In genomic region chr1:200925821-200926220, GRCh38 we compare ENCODE assay signal across 18 cellular contexts. TPM values are rescaled to one million over a fixed set of nuclear protein-coding genes. Genes with fewer than 3 reads are reported as not detected.
DNase-seq lines count a peak whose midpoint lies in the region; ATAC-seq, FAIRE-seq and TF ChIP-seq lines count a peak whose summit lies in the region.
"Had no signal": no experiment of that assay in that cellular context is flagged by ENCODE, and none has a peak within 500 bp of the region (broad histone marks: within the 10 kb centered on the region; RNA-seq: fewer than 3 reads in every experiment).

No MANE protein-coding gene starts in this region.

- no peaks in the 10 kb centered on the region for H3K9me3 ChIP-seq in tibial nerve
- H3K9me3 ChIP-seq: left lung, Peyer's patch had no signal

- no peaks in the 10 kb centered on the region for H3K36me3 ChIP-seq in tibial nerve
- H3K36me3 ChIP-seq: left lung had no signal

- no peak for TF ChIP-seq POLR2A in tibial nerve (IDR thresholded peaks at IDR 0.05)

- no peaks in the 10 kb centered on the region for H3K4me1 ChIP-seq in tibial nerve
- H3K4me1 ChIP-seq: left lung, Peyer's patch had no signal

- no peak for TF ChIP-seq CTCF in choroid plexus epithelial cell (conservative IDR thresholded peaks at IDR 0.05; ENCODE audit: low read depth, low read length)
- TF ChIP-seq CTCF in tibial nerve (IDR thresholded peaks at IDR 0.05): no peak

- H3K27ac ChIP-seq in tibial nerve: no peak overlapping the region
- H3K27ac ChIP-seq: left lung, Peyer's patch had no signal

- peak; percentile 67 for FAIRE-seq in RCC 7860 (lab: Jason Lieb, UNC)
- FAIRE-seq: GM19239 had no signal

- no peak for ATAC-seq in HG02981 (IDR thresholded peaks at IDR 0.05; ENCODE audit: unreplicated experiment)
- ATAC-seq: left lung, right cardiac atrium had no signal

- WGBS in tibial nerve, 2 donors: 82 to 84% methylated on average over 5 of the region's 5 CpGs

- TF ChIP-seq EP300 in tibial nerve (IDR thresholded peaks at IDR 0.05): no peak

- no peaks in the 10 kb centered on the region for H3K27me3 ChIP-seq in tibial nerve
- H3K27me3 ChIP-seq: left lung, Peyer's patch had no signal

- peak; percentile 15 for DNase-seq in stimulated activated CD4-positive, alpha-beta T cell treated with anti-CD3 and anti-CD28 coated beads, Interleukin-4, amount 100 ng/mL, for 24 hours
- DNase-seq in stimulated activated CD4-positive, alpha-beta T cell treated with anti-CD3 and anti-CD28 coated beads, Interleukin-2, amount 100 ng/mL, for 48 hours: no peak
- DNase-seq in RCC 7860 (ENCODE audit: low spot score) (peak; percentile 62), choroid plexus epithelial cell (ENCODE audit: low read depth) (peak; percentile 39), H4 (ENCODE audit: low spot score) (no peak), tibial nerve (ENCODE audit: low spot score in 2 of 2) (no peak), NCI-H1048 (lab: John Stamatoyannopoulos, UW) (no peak)
- DNase-seq: activated CD8-positive, alpha-beta memory T cell treated with anti-CD3 and anti-CD28 coated beads, Interleukin-2, amount 50 U/mL, for 48 hours; DMS79 treated with DMSO at 0.1 percent for 48 hours; effector CD8-positive, alpha-beta T cell; left lung; MM.1S; right cardiac atrium; stimulated activated naive CD4-positive, alpha-beta T cell treated with Interleukin-2 at 50 U/mL for 16 hours; T1000 had no signal

- no peak overlapping the region for H3K4me3 ChIP-seq in choroid plexus epithelial cell (ENCODE audit: low read depth, low read length)
- H3K4me3 ChIP-seq in tibial nerve: no peak overlapping the region
- H3K4me3 ChIP-seq: left lung, Peyer's patch had no signal

RNA-seq across cellular contexts. Expression of gene INAVA, which starts 31.1 kb away (rescaled TPM):
- total RNA-seq in H4 (2014; rRNA removed; shearing (Covaris generic)): 0.55 and 1.1 TPM in 2 replicates
- not detected for total RNA-seq in tibial nerve
- total RNA-seq: right cardiac atrium had no signal

RNA-seq across cellular contexts. Expression of gene GPR25, which starts 53.0 kb away (rescaled TPM):
- not detected in 2 replicates for total RNA-seq in H4 (2014; rRNA removed; shearing (Covaris generic))
- total RNA-seq in tibial nerve: not detected
- total RNA-seq: Peyer's patch, right cardiac atrium had no signal

Comparison
In these comparisons a context has a peak if more than half of its experiments do, and no peak if none do; other contexts are left out.
1. DNase-seq: peak in stimulated activated CD4-positive, alpha-beta T cell treated with anti-CD3 and anti-CD28 coated beads, Interleukin-4, amount 100 ng/mL, for 24 hours (single experiment), RCC 7860 (single experiment) and choroid plexus epithelial cell (single experiment); none in stimulated activated CD4-positive, alpha-beta T cell treated with anti-CD3 and anti-CD28 coated beads, Interleukin-2, amount 100 ng/mL, for 48 hours (0 of 2), H4 (single experiment), tibial nerve (0 of 2) and NCI-H1048 (single experiment).